In genomic region chr17:78903101-78903779, GRCh38 we compare ENCODE assay signal across 9 cellular contexts. TPM values are rescaled to one million over a fixed set of nuclear protein-coding genes. Genes with fewer than 3 reads are reported as not detected.
DNase-seq lines count a peak whose midpoint lies in the region; ATAC-seq, FAIRE-seq and TF ChIP-seq lines count a peak whose summit lies in the region.
"Had no signal": no experiment of that assay in that cellular context is flagged by ENCODE, and none has a peak within 500 bp of the region (broad histone marks: within the 10 kb centered on the region; RNA-seq: fewer than 3 reads in every experiment).

CEP295NL (minus strand) TSS chr17:78903201; CDS start chr17:78901828, 1,373 bp downstream.

- TF ChIP-seq CTCF in A549 (IDR thresholded peaks at IDR 0.05) = no peak
- no peak for TF ChIP-seq CTCF in GM10266 (IDR thresholded peaks at IDR 0.05; ENCODE audit: control insufficient read depth, insufficient read depth, low read depth, missing control alignments)

- H3K9me3 ChIP-seq in A549 = no peaks in the 10 kb centered on the region

- no peaks in the 10 kb centered on the region for H3K27me3 Mint-ChIP-seq in activated naive CD8-positive, alpha-beta T cell treated with anti-CD3 and anti-CD28 coated beads for 36 hours

- TF ChIP-seq EP300 in A549 (IDR thresholded peaks at IDR 0.05) = no peak

- TF ChIP-seq POLR2A in A549 (IDR thresholded peaks at IDR 0.05; ENCODE audit: low read length) = no peak

- peak within 1 kb of the TSS; percentile 34 for H3K27ac Mint-ChIP-seq in activated naive CD8-positive, alpha-beta T cell treated with anti-CD3 and anti-CD28 coated beads for 36 hours

- H3K4me3 Mint-ChIP-seq in activated naive CD8-positive, alpha-beta T cell treated with anti-CD3 and anti-CD28 coated beads for 36 hours = no peak within 1 kb of the TSS

- ATAC-seq in A549 (peak; percentile 47 to 78), GM21576 (IDR thresholded peaks at IDR 0.05; ENCODE audit: unreplicated experiment) (no peak), GM18907 (IDR thresholded peaks at IDR 0.05; ENCODE audit: unreplicated experiment) (no peak)

- H3K27ac ChIP-seq in A549 = peak within 1 kb of the TSS in 1 of 2 experiments; percentile 2; a peak in 1 of 6 replicates

- 92% methylated on average over 17 of the region's 17 CpGs for WGBS in A549 (ENCODE audit: missing lambda C conversion rate)

- peaks cover 26% of the 10 kb centered on the region for H3K4me1 ChIP-seq in A549

- CTCF ChIA-PET in A549 (lab: Yijun Ruan, JAX) = interaction anchor here (0.6 to 7.8 kb wide), 9 partner anchors 12 to 69 kb away, joined by 3 to 40 read pairs (median 7); no protein-coding TSS in a partner anchor

- peak; percentile 57 to 66 for DNase-seq in A549 (ENCODE audit: low read depth in 1 of 2, low spot score in 1 of 2)
- peak; percentile 88 for DNase-seq in H7
- peak; percentile 38 for DNase-seq in activated naive CD8-positive, alpha-beta T cell treated with anti-CD3 and anti-CD28 coated beads for 36 hours
- peak; percentile 56 for DNase-seq in kidney glomerular epithelial cell (lab: John Stamatoyannopoulos, UW)
- DNase-seq in LoVo (ENCODE audit: low spot score) = no peak
- DNase-seq in GM10266 (ENCODE audit: extremely low spot score) = no peak

- POLR2A ChIA-PET in A549 (lab: Yijun Ruan, JAX) = no interaction called here

- H3K36me3 ChIP-seq in H7 (replicated peaks; ENCODE audit: control insufficient read depth, insufficient read depth, low read length) = no peaks in the 10 kb centered on the region; the same call in 1 of the 2 replicates

- no peaks in the 10 kb centered on the region for H3K27me3 ChIP-seq in H7 (ENCODE audit: control insufficient read depth, insufficient read depth, low read length)

- no peak for TF ChIP-seq RAD21 in A549 (conservative IDR thresholded peaks at IDR 0.05 in 1 of 2, IDR thresholded peaks at IDR 0.05 in 1 of 2)

- H3K4me2 ChIP-seq in A549 = 0 out of 3 replicates have a peak within 1 kb of the TSS, but pooled peaks have one; percentile 3

- no peaks in the 10 kb centered on the region for H3K36me3 Mint-ChIP-seq in activated naive CD8-positive, alpha-beta T cell treated with anti-CD3 and anti-CD28 coated beads for 36 hours

- H3K4me3 ChIP-seq in A549 = no peak within 1 kb of the TSS
- H3K4me3 ChIP-seq in H7 (ENCODE audit: insufficient read depth, low read depth, low read length) = no peak within 1 kb of the TSS

- no peak for FAIRE-seq in A549 (lab: Jason Lieb, UNC)
- FAIRE-seq: G401.6 had no signal

- H3K9me3 Mint-ChIP-seq in activated naive CD8-positive, alpha-beta T cell treated with anti-CD3 and anti-CD28 coated beads for 36 hours = no peaks in the 10 kb centered on the region

- H3K4me1 Mint-ChIP-seq in activated naive CD8-positive, alpha-beta T cell treated with anti-CD3 and anti-CD28 coated beads for 36 hours = peaks cover 9% of the 10 kb centered on the region

TF ChIP-seq in A549, 52 proteins besides CTCF, POLR2A, EP300 and RAD21:
- TF ChIP-seq JUNB (IDR thresholded peaks at IDR 0.05) (no peak), CBX2 (IDR thresholded peaks at IDR 0.05; ENCODE audit: borderline replicate concordance, low read depth) (no peak), ZC3H11A (IDR thresholded peaks at IDR 0.05) (no peak), BHLHE40 (IDR thresholded peaks at IDR 0.05; ENCODE audit: low read depth, low read length) (no peak), ZNF302 (CRISPR knock-in tag; IDR thresholded peaks at IDR 0.05) (no peak), MAX (IDR thresholded peaks at IDR 0.05) (no peak), MAFK (IDR thresholded peaks at IDR 0.05; ENCODE audit: partially characterized antibody) (no peak), ELK1 (IDR thresholded peaks at IDR 0.05; ENCODE audit: low read depth, low read length) (no peak), POLR2AphosphoS2 (conservative IDR thresholded peaks at IDR 0.05; ENCODE audit: low read length) (no peak), BCL3 (IDR thresholded peaks at IDR 0.05) (no peak), EHMT2 (IDR thresholded peaks at IDR 0.05; ENCODE audit: low read depth) (no peak), E2F6 (IDR thresholded peaks at IDR 0.05; ENCODE audit: borderline replicate concordance, low read depth) (no peak), PBX3 (IDR thresholded peaks at IDR 0.05) (no peak), FOSL2 (IDR thresholded peaks at IDR 0.05) (no peak), FOSL2 (CRISPR knock-in tag; IDR thresholded peaks at IDR 0.05) (no peak), HDAC2 (IDR thresholded peaks at IDR 0.05) (no peak), MYC (IDR thresholded peaks at IDR 0.05; ENCODE audit: borderline replicate concordance, low read length) (no peak), FOXS1 (CRISPR knock-in tag; IDR thresholded peaks at IDR 0.05) (no peak), SREBF2 (IDR thresholded peaks at IDR 0.05) (no peak), SMC3 (IDR thresholded peaks at IDR 0.05) (no peak)

RNA-seq across cellular contexts. Expression of gene CEP295NL, which starts in this region (rescaled TPM):
- polyA plus RNA-seq in A549 (2011; rRNA removed) = 0.09 and 0.10 TPM in 2 replicates
- polyA plus RNA-seq in A549 (2012; cell fraction: cytosol; rRNA removed) = 0.03 and 0.05 TPM in 2 replicates
- 0.36 and 0.43 TPM in 2 replicates for polyA plus RNA-seq in A549 (2012; cell fraction: nucleus; rRNA removed)
- polyA plus RNA-seq in A549 (2017; fragmentation: RNase III; extraction: RNeasy Plus Mini Kit Qiagen cat#74134 plus additional on column Dnase treatment) = 0.13 to 0.34 TPM (median 0.29 TPM) in 3 replicates
- 0.37 and 0.63 TPM in 2 replicates for polyA minus RNA-seq in A549 (2011; rRNA and poly(A)+ RNA removed)
- 0.07 TPM in 1 of 2 replicates, not detected in the other for total RNA-seq in H7 (2014; rRNA removed; shearing (Covaris generic))
- under 1 TPM in 1 of 2 experiments, not detected in 1; 0.19 TPM for total RNA-seq in activated naive CD8-positive, alpha-beta T cell treated with anti-CD3 and anti-CD28 coated beads for 36 hours

Comparison
In these comparisons a context has a peak if more than half of its experiments do, and no peak if none do; other contexts are left out.
1. Peak in DNase-seq, ATAC-seq and H3K4me2 ChIP-seq in A549; RNA of the gene not detected or under 1 TPM.
2. Peak in DNase-seq in H7; RNA of the gene not detected or under 1 TPM.
3. Peak in DNase-seq in activated naive CD8-positive, alpha-beta T cell treated with anti-CD3 and anti-CD28 coated beads for 36 hours; RNA of the gene not detected or under 1 TPM.